8 cellular contexts compared by ENCODE assay signal in genomic region chr16:70437582-70438324, GRCh38. TPM values are rescaled to one million over a fixed set of nuclear protein-coding genes. Genes with fewer than 3 reads are reported as not detected.
DNase-seq lines count a peak whose midpoint lies in the region; ATAC-seq and TF ChIP-seq lines count a peak whose summit lies in the region.

No MANE protein-coding gene starts in this region.

- peak overlapping the region; percentile 83 for H3K27ac Mint-ChIP-seq in endothelial cell (ENCODE audit: unreplicated experiment)

- H3K9me3 Mint-ChIP-seq in activated T-cell treated with anti-CD3 and anti-CD28 coated beads, Interleukin-2, amount 50 U/mL, for 4 hours, result no peaks in the 10 kb centered on the region
- H3K9me3 Mint-ChIP-seq in endothelial cell (ENCODE audit: unreplicated experiment), result no peaks in the 10 kb centered on the region

- H3K4ac ChIP-seq in neuronal stem cell (ENCODE audit: low read length), result no peak overlapping the region

- H3K27ac ChIP-seq in SJSA1 (no peak overlapping the region; the same call in 1 of the 2 replicates), neuronal stem cell (replicated peaks; ENCODE audit: low read length) (no peak overlapping the region)

- no peak overlapping the region for H3K23ac ChIP-seq in neuronal stem cell (ENCODE audit: low read depth, low read length, poor library complexity)

- peaks cover 3% of the 10 kb centered on the region for H3K36me3 Mint-ChIP-seq in activated T-cell treated with anti-CD3 and anti-CD28 coated beads, Interleukin-2, amount 50 U/mL, for 4 hours (ENCODE audit: insufficient read depth)
- H3K36me3 Mint-ChIP-seq in endothelial cell (ENCODE audit: low read depth, unreplicated experiment), result peaks cover 11% of the 10 kb centered on the region

- peak overlapping the region; percentile 97 for H3K4me3 Mint-ChIP-seq in activated T-cell treated with anti-CD3 and anti-CD28 coated beads, Interleukin-2, amount 50 U/mL, for 4 hours
- peak overlapping the region; percentile 95 for H3K4me3 Mint-ChIP-seq in endothelial cell (ENCODE audit: unreplicated experiment)

- H2BK5ac ChIP-seq in neuronal stem cell (ENCODE audit: low read length), result peak overlapping the region; percentile 27

- no peak overlapping the region for H2BK12ac ChIP-seq in neuronal stem cell (ENCODE audit: low read length)

- no peak overlapping the region for H3K18ac ChIP-seq in neuronal stem cell (ENCODE audit: low read length)

- TF ChIP-seq CTCF in endothelial cell (IDR thresholded peaks at IDR 0.05; ENCODE audit: unreplicated experiment), result no peak

- H3K9ac ChIP-seq in neuronal stem cell (ENCODE audit: low read depth, low read length, poor library complexity), result peak overlapping the region; percentile 80

- H3K27me3 ChIP-seq in SJSA1 (replicated peaks), result no peaks in the 10 kb centered on the region
- H3K27me3 ChIP-seq in neuronal stem cell (ENCODE audit: control insufficient read depth in 3 of 3, insufficient read depth in 3 of 3, low read depth in 1 of 3, low read length in 3 of 3), result no peaks in the 10 kb centered on the region

- peaks cover 13% of the 10 kb centered on the region for H3K36me3 ChIP-seq in SJSA1
- H3K36me3 ChIP-seq in neuronal stem cell (replicated peaks in 1 of 2; ENCODE audit: control insufficient read depth in 2 of 2, insufficient read depth in 2 of 2, low read length in 2 of 2), result peaks cover 3 to 16% of the 10 kb centered on the region in 2 donors

- ATAC-seq in activated T-cell treated with anti-CD3 and anti-CD28 coated beads, Interleukin-2, amount 50 U/mL, for 4 hours, result no peak
- ATAC-seq in GM21381 (IDR thresholded peaks at IDR 0.05; ENCODE audit: unreplicated experiment), result no peak
- no peak for ATAC-seq in HG02885 (IDR thresholded peaks at IDR 0.05; ENCODE audit: poor library complexity, unreplicated experiment)

- peak overlapping the region; percentile 84 for H3K4me2 ChIP-seq in neuronal stem cell (ENCODE audit: insufficient read depth, low read length, poor library complexity, severe bottlenecking)

- H3K4me1 Mint-ChIP-seq in activated T-cell treated with anti-CD3 and anti-CD28 coated beads, Interleukin-2, amount 50 U/mL, for 4 hours (ENCODE audit: low read depth), result peaks cover 37% of the 10 kb centered on the region
- H3K4me1 Mint-ChIP-seq in endothelial cell (ENCODE audit: unreplicated experiment), result peaks cover 37% of the 10 kb centered on the region

- no peak overlapping the region for H2BK15ac ChIP-seq in neuronal stem cell (ENCODE audit: low read length)

- H4K8ac ChIP-seq in neuronal stem cell (ENCODE audit: low read depth, low read length), result no peak overlapping the region

- no peaks in the 10 kb centered on the region for H3K27me3 Mint-ChIP-seq in activated T-cell treated with anti-CD3 and anti-CD28 coated beads, Interleukin-2, amount 50 U/mL, for 4 hours (ENCODE audit: low read depth)
- H3K27me3 Mint-ChIP-seq in endothelial cell (ENCODE audit: unreplicated experiment), result peaks cover 12% of the 10 kb centered on the region

- no peak for DNase-seq in activated T-cell treated with anti-CD3 and anti-CD28 coated beads, Interleukin-2, amount 50 U/mL, for 4 hours
- no peak for DNase-seq in activated T-cell treated with anti-CD3 and anti-CD28 coated beads, Interleukin-2, amount 50 U/mL, for 1 hour
- DNase-seq in SJSA1 (ENCODE audit: low read depth in 1 of 2, low spot score in 2 of 2) (peak; percentile 40 to 60), endothelial cell (ENCODE audit: low spot score) (no peak), neuronal stem cell (ENCODE audit: low spot score) (no peak), midbrain (lab: John Stamatoyannopoulos, UW) (no peak)

- H3K4me1 ChIP-seq in SJSA1 (replicated peaks) (peaks cover 45% of the 10 kb centered on the region), neuronal stem cell (ENCODE audit: control insufficient read depth in 2 of 2, insufficient read depth in 1 of 2, low read depth in 1 of 2, low read length in 2 of 2) (peaks cover 19 to 20% of the 10 kb centered on the region in 2 donors)

- H2BK120ac ChIP-seq in neuronal stem cell (ENCODE audit: low read depth, low read length), result no peak overlapping the region

- peaks cover 5% of the 10 kb centered on the region for H3K79me1 ChIP-seq in neuronal stem cell (ENCODE audit: low read depth, low read length)

- H4K91ac ChIP-seq in neuronal stem cell (ENCODE audit: low read depth, low read length, poor library complexity), result no peak overlapping the region

- H3K4me3 ChIP-seq in SJSA1, result peak overlapping the region; percentile 82
- peak overlapping the region; percentile 80 to 95 for H3K4me3 ChIP-seq in neuronal stem cell (ENCODE audit: low read length in 2 of 2)

- H3K9me3 ChIP-seq in SJSA1 (replicated peaks) (no peaks in the 10 kb centered on the region), neuronal stem cell (replicated peaks in 1 of 2; ENCODE audit: control insufficient read depth in 2 of 2, insufficient read depth in 1 of 2, low read depth in 1 of 2, low read length in 2 of 2) (no peaks in the 10 kb centered on the region)

- no peak overlapping the region for H2AK5ac ChIP-seq in neuronal stem cell (ENCODE audit: low read depth, low read length)

- H3K14ac ChIP-seq in neuronal stem cell (ENCODE audit: low read length), result no peak overlapping the region

- no CpG with 5 or more reads among the region's 15 CpGs for WGBS in neuronal stem cell (ENCODE audit: extremely low coverage in 2 of 2, insufficient read length in 2 of 2, insufficient replicate concordance in 1 of 2), 2 donors

- peak overlapping the region; percentile 93 for H2AFZ ChIP-seq in neuronal stem cell (ENCODE audit: low read length)

RNA-seq across cellular contexts. Expression of gene ST3GAL2, which starts 1.1 kb away (rescaled TPM):
- total RNA-seq in activated T-cell treated with anti-CD3 and anti-CD28 coated beads, Interleukin-2, amount 50 U/mL, for 4 hours, result 10 to 100 TPM; 15.0 to 18.1 (median 15.6) TPM
- total RNA-seq in SJSA1 (2014; rRNA removed; shearing (Covaris generic)), result 23.2 and 43.8 TPM in 2 replicates
- 87.0 TPM for total RNA-seq in endothelial cell (ENCODE audit: unreplicated experiment)
- 21.9 TPM for polyA plus RNA-seq in neuronal stem cell (2013, experiment 1 of 2)
- polyA plus RNA-seq in neuronal stem cell (2013, experiment 2 of 2), result 23.3 TPM

RNA-seq across cellular contexts. Expression of gene FCSK, which starts 16.6 kb away (rescaled TPM):
- 10 to 100 TPM; 17.7 to 20.5 (median 19.2) TPM for total RNA-seq in activated T-cell treated with anti-CD3 and anti-CD28 coated beads, Interleukin-2, amount 50 U/mL, for 4 hours
- total RNA-seq in SJSA1 (2014; rRNA removed; shearing (Covaris generic)), result 3.4 and 5.3 TPM in 2 replicates
- 14.7 TPM for total RNA-seq in endothelial cell (ENCODE audit: unreplicated experiment)
- polyA plus RNA-seq in neuronal stem cell (2013, experiment 1 of 2), result 2.1 TPM
- 2.4 TPM for polyA plus RNA-seq in neuronal stem cell (2013, experiment 2 of 2)

Comparison
In these comparisons a context has a peak if more than half of its experiments do, and no peak if none do; other contexts are left out.
1. DNase-seq: peak in SJSA1 (2 of 2); none in activated T-cell treated with anti-CD3 and anti-CD28 coated beads, Interleukin-2, amount 50 U/mL, for 4 hours (single experiment), activated T-cell treated with anti-CD3 and anti-CD28 coated beads, Interleukin-2, amount 50 U/mL, for 1 hour (single experiment), endothelial cell (single experiment), neuronal stem cell (single experiment) and midbrain (single experiment).